ENCODE assay signal across 1 cellular context in genomic region chr22:45692549-45692948, GRCh38.
TF ChIP-seq lines count a peak whose summit lies in the region.

No MANE protein-coding gene starts in this region.

TF ChIP-seq in WTC11, 78 proteins besides CTCF, POLR2A, EP300 and RAD21 (continued from another document):
- no peak for TF ChIP-seq ARID4B (CRISPR knock-in tag; IDR thresholded peaks at IDR 0.05; ENCODE audit: borderline replicate concordance)
- TF ChIP-seq KAT7 (CRISPR knock-in tag; IDR thresholded peaks at IDR 0.05; ENCODE audit: borderline replicate concordance) = no peak
- TF ChIP-seq NR1H2 (CRISPR knock-in tag; IDR thresholded peaks at IDR 0.05) = no peak
- TF ChIP-seq ZNF138 (CRISPR knock-in tag; conservative IDR thresholded peaks at IDR 0.05) = no peak
- TF ChIP-seq CDX4 (CRISPR knock-in tag; IDR thresholded peaks at IDR 0.05; ENCODE audit: borderline replicate concordance) = no peak
- no peak for TF ChIP-seq AR (CRISPR knock-in tag; IDR thresholded peaks at IDR 0.05)
- TF ChIP-seq ATF1 (CRISPR knock-in tag; IDR thresholded peaks at IDR 0.05) = no peak
- no peak for TF ChIP-seq CREB1 (CRISPR knock-in tag; IDR thresholded peaks at IDR 0.05)
- no peak for TF ChIP-seq ZNF671 (CRISPR knock-in tag; IDR thresholded peaks at IDR 0.05)
- no peak for TF ChIP-seq TEAD4 (CRISPR knock-in tag; IDR thresholded peaks at IDR 0.05)
